24 cellular contexts compared by ENCODE assay signal in genomic region chr3:154280161-154280560, GRCh38.
"Had no signal": no experiment of that assay in that cellular context is flagged by ENCODE, and none has a peak within 500 bp of the region (broad histone marks: within the 10 kb centered on the region; RNA-seq: fewer than 3 reads in every experiment).

No MANE protein-coding gene starts in this region.

- ATAC-seq: foreskin keratinocyte; gastroesophageal sphincter; heart left ventricle; left cardiac atrium; left ventricle myocardium superior; lower lobe of right lung; sciatic nerve; stimulated activated naive B cell treated with anti-CD40 and anti-IgM and Interleukin-4, amounts not matched to agents 10 μg/mL and 1 μg/mL and 100 μg/mL, for 72 hours; stimulated activated naive CD8-positive, alpha-beta T cell treated with anti-CD3 and anti-CD28 coated beads, Interleukin-15, amount 100 ng/mL, for 72 hours; upper lobe of right lung had no signal

- H3K4me3 ChIP-seq: esophagus muscularis mucosa, gastroesophageal sphincter, heart left ventricle, hepatocyte, lower lobe of right lung, neural progenitor cell, prostate gland, right atrium auricular region, suprapubic skin, transverse colon, upper lobe of right lung, vagina had no signal

- H3K27ac Mint-ChIP-seq: nephron; neural progenitor cell; stimulated activated naive B cell treated with anti-CD40 and anti-IgM and Interleukin-4, amounts not matched to agents 10 μg/mL and 1 μg/mL and 100 μg/mL, for 72 hours had no signal

- H3K4me1 ChIP-seq: foreskin keratinocyte, lower lobe of right lung, neural progenitor cell, parathyroid adenoma, suprapubic skin, transverse colon, vagina had no signal

- H3K4me1 Mint-ChIP-seq: nephron; neural progenitor cell; stimulated activated naive CD8-positive, alpha-beta T cell treated with anti-CD3 and anti-CD28 coated beads, Interleukin-15, amount 100 ng/mL, for 72 hours had no signal

- H3K4me3 Mint-ChIP-seq: nephron; neural progenitor cell; stimulated activated naive B cell treated with anti-CD40 and anti-IgM and Interleukin-4, amounts not matched to agents 10 μg/mL and 1 μg/mL and 100 μg/mL, for 72 hours; stimulated activated naive CD8-positive, alpha-beta T cell treated with anti-CD3 and anti-CD28 coated beads, Interleukin-15, amount 100 ng/mL, for 72 hours had no signal

- H3K27me3 ChIP-seq: esophagus muscularis mucosa, foreskin keratinocyte, gastroesophageal sphincter, heart left ventricle, hepatocyte, neural progenitor cell, right atrium auricular region, suprapubic skin, transverse colon, upper lobe of right lung, vagina had no signal

- H3K36me3 ChIP-seq: prostate gland had no signal

- FAIRE-seq: colon, endothelial cell of umbilical vein had no signal

- H3K9me3 Mint-ChIP-seq: nephron; neural progenitor cell; stimulated activated naive B cell treated with anti-CD40 and anti-IgM and Interleukin-4, amounts not matched to agents 10 μg/mL and 1 μg/mL and 100 μg/mL, for 72 hours; stimulated activated naive CD8-positive, alpha-beta T cell treated with anti-CD3 and anti-CD28 coated beads, Interleukin-15, amount 100 ng/mL, for 72 hours had no signal

- H3K27ac ChIP-seq: esophagus muscularis mucosa, foreskin keratinocyte, gastroesophageal sphincter, heart left ventricle, hepatocyte, lower lobe of right lung, neural progenitor cell, parathyroid adenoma, prostate gland, right atrium auricular region, suprapubic skin, transverse colon, upper lobe of right lung, vagina had no signal

- H3K27me3 Mint-ChIP-seq: stimulated activated naive B cell treated with anti-CD40 and anti-IgM and Interleukin-4, amounts not matched to agents 10 μg/mL and 1 μg/mL and 100 μg/mL, for 72 hours; stimulated activated naive CD8-positive, alpha-beta T cell treated with anti-CD3 and anti-CD28 coated beads, Interleukin-15, amount 100 ng/mL, for 72 hours had no signal

- DNase-seq: effector memory CD4-positive, alpha-beta T cell; foreskin keratinocyte; heart left ventricle; left cardiac atrium; left ventricle myocardium superior; lower lobe of right lung; stimulated activated CD4-positive, alpha-beta T cell treated with anti-CD3 and anti-CD28 coated beads, Interleukin-4, amount 100 ng/mL, for 4 hours; stimulated activated naive B cell treated with anti-CD40 and anti-IgM and Interleukin-4, amounts not matched to agents 10 μg/mL and 1 μg/mL and 100 μg/mL, for 72 hours; stimulated activated naive CD8-positive, alpha-beta T cell treated with anti-CD3 and anti-CD28 coated beads, Interleukin-15, amount 100 ng/mL, for 72 hours; transverse colon; upper lobe of right lung had no signal

- H3K9me3 ChIP-seq: esophagus muscularis mucosa, gastroesophageal sphincter, heart left ventricle, lower lobe of right lung, prostate gland, right atrium auricular region, suprapubic skin, transverse colon, upper lobe of right lung, vagina had no signal
